In genomic region chr16:1681032-1681431, GRCh38 we compare ENCODE assay signal across 15 cellular contexts. TPM values are rescaled to one million over a fixed set of nuclear protein-coding genes. Genes with fewer than 3 reads are reported as not detected.
A peak's percentile ranks its signal among the peaks of the same experiment; 100 is the strongest.
DNase-seq lines count a peak whose midpoint lies in the region; ATAC-seq lines count a peak whose summit lies in the region.
"Had no signal": no experiment of that assay in that cellular context is flagged by ENCODE, and none has a peak within 500 bp of the region (broad histone marks: within the 10 kb centered on the region; RNA-seq: fewer than 3 reads in every experiment).

No MANE protein-coding gene starts in this region.

- no peaks in the 10 kb centered on the region for H3K36me3 Mint-ChIP-seq in activated naive CD4-positive, alpha-beta T cell treated with anti-CD3 and anti-CD28 coated beads, Interleukin-2, amount 50 U/mL, for 24 hours
- H3K36me3 Mint-ChIP-seq in T-cell (peaks cover 7% of the 10 kb centered on the region), immature natural killer cell (peaks cover 0 to 8% (median 0%) of the 10 kb centered on the region in 3 donors)
- H3K36me3 Mint-ChIP-seq in stimulated activated naive B cell treated with anti-CD40 and anti-IgM and Interleukin-4, amounts not matched to agents 10 μg/mL and 1 μg/mL and 100 μg/mL, for 72 hours, result peaks cover 27 to 31% of the 10 kb centered on the region in 2 donors

- H3K4me3 Mint-ChIP-seq in activated naive CD4-positive, alpha-beta T cell treated with anti-CD3 and anti-CD28 coated beads, Interleukin-2, amount 50 U/mL, for 24 hours, result peak overlapping the region; percentile 96
- H3K4me3 Mint-ChIP-seq in T-cell, result peak overlapping the region in 2 of 3 donors; percentile 7 to 9
- H3K4me3 Mint-ChIP-seq in immature natural killer cell, result peak overlapping the region in 3 of 5 donors; percentile 16 to 58 (median 21)
- no peak overlapping the region for H3K4me3 Mint-ChIP-seq in stimulated activated naive B cell treated with anti-CD40 and anti-IgM and Interleukin-4, amounts not matched to agents 10 μg/mL and 1 μg/mL and 100 μg/mL, for 72 hours
- H3K4me3 Mint-ChIP-seq: HFFc6 had no signal

- CTCF ChIA-PET in T-cell (lab: Charles Lee), result no interaction called here

- H3K27ac Mint-ChIP-seq in activated naive CD4-positive, alpha-beta T cell treated with anti-CD3 and anti-CD28 coated beads, Interleukin-2, amount 50 U/mL, for 24 hours, result no peak overlapping the region
- H3K27ac Mint-ChIP-seq in T-cell (no peak overlapping the region), immature natural killer cell (peak overlapping the region in 1 of 6 donors; percentile 40)
- peak overlapping the region; percentile 51 for H3K27ac Mint-ChIP-seq in stimulated activated naive B cell treated with anti-CD40 and anti-IgM and Interleukin-4, amounts not matched to agents 10 μg/mL and 1 μg/mL and 100 μg/mL, for 72 hours

- POLR2A ChIA-PET in T-cell (lab: Charles Lee), result interaction anchor here in 1 of 2 donors (0.6 kb wide), 1 partner anchor 20 kb away, joined by 3 read pairs; no protein-coding TSS in a partner anchor

- no peak for DNase-seq in activated naive CD4-positive, alpha-beta T cell treated with Interleukin-2 at 50 U/mL for 16 hours
- DNase-seq in T-cell, result no peak
- DNase-seq in immature natural killer cell, result no peak
- DNase-seq in stimulated activated naive B cell treated with anti-CD40 and anti-IgM and Interleukin-4, amounts not matched to agents 10 μg/mL and 1 μg/mL and 100 μg/mL, for 72 hours, result no peak
- DNase-seq in NCI-H1694 (lab: John Stamatoyannopoulos, UW), result no peak
- DNase-seq in germinal center (ENCODE audit: low spot score), result no peak
- DNase-seq: activated CD4-positive, alpha-beta T cell treated with anti-CD3 and anti-CD28 coated beads for 4 hours; cerebellar nuclear complex; DMS 273 treated with DMSO at 0.1 percent for 48 hours; foreskin melanocyte; HFFc6; NCI-H1048; upper lobe of left lung had no signal

- no peaks in the 10 kb centered on the region for H3K9me3 Mint-ChIP-seq in activated naive CD4-positive, alpha-beta T cell treated with anti-CD3 and anti-CD28 coated beads, Interleukin-2, amount 50 U/mL, for 24 hours
- H3K9me3 Mint-ChIP-seq in T-cell (no peaks in the 10 kb centered on the region), immature natural killer cell (no peaks in the 10 kb centered on the region)
- no peaks in the 10 kb centered on the region for H3K9me3 Mint-ChIP-seq in stimulated activated naive B cell treated with anti-CD40 and anti-IgM and Interleukin-4, amounts not matched to agents 10 μg/mL and 1 μg/mL and 100 μg/mL, for 72 hours
- H3K9me3 Mint-ChIP-seq: HFFc6 had no signal

- ATAC-seq in T-cell (replicated peaks in 1 of 4) (no peak), GM21367 (IDR thresholded peaks at IDR 0.05; ENCODE audit: unreplicated experiment) (no peak)
- no peak for ATAC-seq in stimulated activated naive B cell treated with anti-CD40 and anti-IgM and Interleukin-4, amounts not matched to agents 10 μg/mL and 1 μg/mL and 100 μg/mL, for 72 hours (replicated peaks)

- no peaks in the 10 kb centered on the region for H3K27me3 Mint-ChIP-seq in activated naive CD4-positive, alpha-beta T cell treated with anti-CD3 and anti-CD28 coated beads, Interleukin-2, amount 50 U/mL, for 24 hours
- H3K27me3 Mint-ChIP-seq in T-cell (no peaks in the 10 kb centered on the region), immature natural killer cell (ENCODE audit: low read depth in 3 of 3) (peaks cover 2 to 5% (median 5%) of the 10 kb centered on the region in 3 donors)
- H3K27me3 Mint-ChIP-seq in stimulated activated naive B cell treated with anti-CD40 and anti-IgM and Interleukin-4, amounts not matched to agents 10 μg/mL and 1 μg/mL and 100 μg/mL, for 72 hours, result no peaks in the 10 kb centered on the region

- peaks cover 34% of the 10 kb centered on the region for H3K4me1 Mint-ChIP-seq in activated naive CD4-positive, alpha-beta T cell treated with anti-CD3 and anti-CD28 coated beads, Interleukin-2, amount 50 U/mL, for 24 hours
- H3K4me1 Mint-ChIP-seq in T-cell, result peaks cover 39 to 44% (median 40%) of the 10 kb centered on the region in 3 donors
- peaks cover 15 to 32% of the 10 kb centered on the region in 2 donors for H3K4me1 Mint-ChIP-seq in immature natural killer cell
- H3K4me1 Mint-ChIP-seq in stimulated activated naive B cell treated with anti-CD40 and anti-IgM and Interleukin-4, amounts not matched to agents 10 μg/mL and 1 μg/mL and 100 μg/mL, for 72 hours, result peaks cover 17 to 46% of the 10 kb centered on the region in 2 donors

RNA-seq across cellular contexts. Expression of gene JPT2, which starts 3.0 kb away (rescaled TPM):
- 10 to 100 TPM; 13.8 to 51.1 (median 41.3) TPM for total RNA-seq in T-cell
- 10 to 100 TPM in 1 of 3 donors, 1 to 10 TPM in 2; 7.9 to 14.0 (median 8.3) TPM for polyA plus RNA-seq in immature natural killer cell

RNA-seq across cellular contexts. Expression of gene MAPK8IP3, which starts 25.0 kb away (rescaled TPM):
- total RNA-seq in T-cell, result 100 to 1,000 TPM; 216 to 309 (median 290) TPM
- 1 to 10 TPM in 1 of 3 donors, under 1 TPM in 2; 0.55 to 3.8 (median 0.57) TPM for polyA plus RNA-seq in immature natural killer cell

Comparison
In these comparisons a context has a peak if more than half of its experiments do, and no peak if none do; other contexts are left out.
1. H3K4me3 Mint-ChIP-seq: peak in activated naive CD4-positive, alpha-beta T cell treated with anti-CD3 and anti-CD28 coated beads, Interleukin-2, amount 50 U/mL, for 24 hours (single experiment), T-cell (2 of 3) and immature natural killer cell (3 of 5); none in stimulated activated naive B cell treated with anti-CD40 and anti-IgM and Interleukin-4, amounts not matched to agents 10 μg/mL and 1 μg/mL and 100 μg/mL, for 72 hours (0 of 2).